ENCODE assay signal across 23 cellular contexts in the genomic region with DNA sequence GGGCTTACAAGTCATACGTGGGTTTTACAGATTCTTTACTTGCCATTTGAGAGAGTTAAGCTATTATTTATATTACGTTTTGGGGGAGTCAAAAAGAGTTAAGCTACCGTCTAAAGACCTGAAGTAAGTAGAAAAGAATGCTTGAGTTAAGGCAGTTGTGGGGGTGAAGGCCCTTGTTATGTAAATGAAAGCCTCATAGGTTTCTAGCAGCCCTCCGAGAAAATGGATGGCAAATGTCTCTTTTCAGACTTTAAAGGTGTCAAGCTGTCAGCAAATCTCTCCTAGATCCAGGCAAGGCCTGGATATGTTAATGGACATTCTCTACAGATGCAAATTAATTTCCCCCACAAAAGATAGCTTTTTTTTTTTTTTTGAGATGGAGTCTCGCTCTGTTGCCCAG. TPM values are rescaled to one million over a fixed set of nuclear protein-coding genes. Genes with fewer than 3 reads are reported as not detected.
"Had no signal": no experiment of that assay in that cellular context is flagged by ENCODE, and none has a peak within 500 bp of the region (broad histone marks: within the 10 kb centered on the region; RNA-seq: fewer than 3 reads in every experiment).

No MANE protein-coding gene starts in this region.

- H3K4me3 ChIP-seq: adrenal gland, PC-9 had no signal

- H3K27me3 ChIP-seq: adrenal gland had no signal

- H3K36me3 ChIP-seq: adrenal gland had no signal

- H2AFZ ChIP-seq: PC-9 had no signal

- H3K27ac ChIP-seq: adrenal gland, PC-9 had no signal

- DNase-seq: activated CD4-positive, alpha-beta T cell treated with anti-CD3 and anti-CD28 coated beads for 48 hours; activated CD4-positive, alpha-beta T cell treated with anti-CD3 and anti-CD28 coated beads, Interleukin-2, amount 50 U/mL, for 4 hours; activated CD4-positive, CD25-positive, alpha-beta regulatory T cell treated with anti-CD3 and anti-CD28 coated beads, Interleukin-2, amount 50 U/mL, for 72 hours; activated CD8-positive, alpha-beta memory T cell treated with anti-CD3 and anti-CD28 coated beads, Interleukin-2, amount 50 U/mL, for 48 hours; activated CD8-positive, alpha-beta T cell treated with anti-CD3 and anti-CD28 coated beads, Interleukin-2, amount 10 ng/mL, durations not matched to agents 7 days and 5 days; activated naive CD4-positive, alpha-beta T cell treated with anti-CD3 and anti-CD28 coated beads, Interleukin-2, amount 50 U/mL, for 16 hours; activated naive CD8-positive, alpha-beta T cell treated with anti-CD3 and anti-CD28 coated beads, Interleukin-2, amount 10 ng/mL, durations not matched to agents 7 days and 5 days; activated T-cell treated with anti-CD3 and anti-CD28 coated beads, Interleukin-2, amount 50 U/mL, for 1 hour; adrenal gland; anterior cingulate cortex; cerebellar nuclear complex; MM.1S; NCI-H1105; NCI-H1436; NCI-H1694 treated with DMSO at 0.1 percent for 48 hours; NCI-H2029 treated with DMSO at 0.1 percent for 48 hours; NCI-H510A treated with DMSO at 0.1 percent for 48 hours; NCI-H69; NK-92 treated with Interleukin-12 subunit alpha and Interleukin-12 subunit beta, amount 100 ng/mL, for 24 hours; PC-9; SHP77 treated with DMSO at 0.1 percent for 48 hours had no signal

- H3K4me1 ChIP-seq: adrenal gland had no signal

- H3K27ac Mint-ChIP-seq: activated CD8-positive, alpha-beta T cell treated with anti-CD3 and anti-CD28 coated beads, Interleukin-2, amount 10 ng/mL, durations not matched to agents 7 days and 5 days; activated naive CD8-positive, alpha-beta T cell treated with anti-CD3 and anti-CD28 coated beads, Interleukin-2, amount 10 ng/mL, durations not matched to agents 7 days and 5 days; T-helper 1 cell treated with Interleukin-12 subunit alpha and Interleukin-12 subunit beta and Interleukin-4 antibody, amounts not matched to agents 30 μg/mL and 1 μg/mL, for 36 hours had no signal

- H3K4me3 Mint-ChIP-seq: activated CD8-positive, alpha-beta T cell treated with anti-CD3 and anti-CD28 coated beads, Interleukin-2, amount 10 ng/mL, durations not matched to agents 7 days and 5 days; activated naive CD8-positive, alpha-beta T cell treated with anti-CD3 and anti-CD28 coated beads, Interleukin-2, amount 10 ng/mL, durations not matched to agents 7 days and 5 days; T-helper 1 cell treated with Interleukin-12 subunit alpha and Interleukin-12 subunit beta and Interleukin-4 antibody, amounts not matched to agents 30 μg/mL and 1 μg/mL, for 36 hours had no signal

- ATAC-seq: activated CD8-positive, alpha-beta T cell treated with anti-CD3 and anti-CD28 coated beads, Interleukin-2, amount 10 ng/mL, durations not matched to agents 7 days and 5 days had no signal

- H3K4me2 ChIP-seq: PC-9 had no signal

- H3K9me3 ChIP-seq: adrenal gland had no signal

RNA-seq across cellular contexts. Expression of gene CARD14, which starts 15.7 kb away (rescaled TPM):
- total RNA-seq: activated CD8-positive, alpha-beta T cell treated with anti-CD3 and anti-CD28 coated beads, Interleukin-2, amount 10 ng/mL, durations not matched to agents 7 days and 5 days; activated naive CD8-positive, alpha-beta T cell treated with anti-CD3 and anti-CD28 coated beads, Interleukin-2, amount 10 ng/mL, durations not matched to agents 7 days and 5 days; cardiac septum had no signal
